Comparison of ENCODE assay signal across 12 cellular contexts in genomic region chr17:10210151-10210574, GRCh38. TPM values are rescaled to one million over a fixed set of nuclear protein-coding genes. Genes with fewer than 3 reads are reported as not detected.
DNase-seq lines count a peak whose midpoint lies in the region; ATAC-seq and TF ChIP-seq lines count a peak whose summit lies in the region.
"Had no signal": no experiment of that assay in that cellular context is flagged by ENCODE, and none has a peak within 500 bp of the region (broad histone marks: within the 10 kb centered on the region; RNA-seq: fewer than 3 reads in every experiment).

No MANE protein-coding gene starts in this region.

- TF ChIP-seq CTCF in mammary epithelial cell (conservative IDR thresholded peaks at IDR 0.05 in 1 of 2, IDR thresholded peaks at IDR 0.05 in 1 of 2; ENCODE audit: extremely low read depth in 1 of 2, insufficient read depth in 1 of 2, low read depth in 1 of 2, low read length in 2 of 2) (no peak), smooth muscle cell (IDR thresholded peaks at IDR 0.05; ENCODE audit: borderline replicate concordance, insufficient read depth, poor library complexity, severe bottlenecking) (no peak), spleen (IDR thresholded peaks at IDR 0.05 in 8 of 11, conservative IDR thresholded peaks at IDR 0.05 in 3 of 11) (no peak)
- no peak for TF ChIP-seq CTCF in activated CD8-positive, alpha-beta T cell treated with anti-CD3 and anti-CD28 coated beads for 36 hours (IDR thresholded peaks at IDR 0.05)

- intact Hi-C loops in mammary epithelial cell (cut with micrococcal nuclease) (no loop called here), spleen (cut with DNase I; ENCODE audit: low total_unique reads) (no loop called here)
- intact Hi-C loops in activated CD8-positive, alpha-beta T cell treated with anti-CD3 and anti-CD28 coated beads for 36 hours (cut with micrococcal nuclease): no loop called here

- dilution Hi-C loops in mammary epithelial cell (cut with HindIII; ENCODE audit: low sequenced_read_pairs): no loop called here

- H2AFZ ChIP-seq in mammary epithelial cell (ENCODE audit: low read depth, low read length) (no peak overlapping the region), smooth muscle cell (ENCODE audit: low read depth) (no peak overlapping the region)

- no peaks in the 10 kb centered on the region for H4K20me1 ChIP-seq in mammary epithelial cell (ENCODE audit: insufficient read depth, low read length)
- H4K20me1 ChIP-seq in smooth muscle cell (ENCODE audit: low read depth): no peaks in the 10 kb centered on the region

- CTCF ChIA-PET in mammary epithelial cell (lab: Charles Lee; ENCODE audit: low non-redundant PET): no interaction called here
- CTCF ChIA-PET in activated CD8-positive, alpha-beta T cell treated with anti-CD3 and anti-CD28 coated beads for 36 hours (lab: Charles Lee): no interaction called here

- H3K36me3 ChIP-seq in mammary epithelial cell (ENCODE audit: insufficient read depth, low read length) (no peaks in the 10 kb centered on the region), smooth muscle cell (ENCODE audit: low read depth) (no peaks in the 10 kb centered on the region), spleen (no peaks in the 10 kb centered on the region)
- H3K36me3 ChIP-seq: lower lobe of right lung had no signal

- H3K9me3 Mint-ChIP-seq in activated CD8-positive, alpha-beta T cell treated with anti-CD3 and anti-CD28 coated beads for 36 hours: peaks cover 7% of the 10 kb centered on the region

- BruUV-seq in mammary epithelial cell (replicated peaks; lab: Mats Ljungman, UMichigan): no TSS peak

- no peak for ATAC-seq in activated CD8-positive, alpha-beta T cell treated with anti-CD3 and anti-CD28 coated beads for 36 hours
- ATAC-seq: activated T-cell treated with anti-CD3 and anti-CD28 coated beads, Interleukin-2, amount 50 U/mL, for 72 hours had no signal

- H3K4me1 ChIP-seq in mammary epithelial cell (ENCODE audit: insufficient read depth, low read length): no peaks in the 10 kb centered on the region
- peaks cover 5% of the 10 kb centered on the region for H3K4me1 ChIP-seq in smooth muscle cell (ENCODE audit: low read depth)
- H3K4me1 ChIP-seq in spleen: peaks cover 0 to 22% (median 9%) of the 10 kb centered on the region in 6 donors
- H3K4me1 ChIP-seq: lower lobe of right lung had no signal

- no peak overlapping the region for H3K4me3 Mint-ChIP-seq in activated CD8-positive, alpha-beta T cell treated with anti-CD3 and anti-CD28 coated beads for 36 hours
- H3K4me3 Mint-ChIP-seq: activated B cell treated with CpG ODN at 0.5 μM for 24 hours; activated T-cell treated with anti-CD3 and anti-CD28 coated beads, Interleukin-2, amount 50 U/mL, for 72 hours had no signal

- peaks cover 3% of the 10 kb centered on the region for H3F3A ChIP-seq in smooth muscle cell (ENCODE audit: low read depth)

- no peaks in the 10 kb centered on the region for H3K36me3 Mint-ChIP-seq in activated CD8-positive, alpha-beta T cell treated with anti-CD3 and anti-CD28 coated beads for 36 hours (ENCODE audit: low read depth)

- peaks cover 5% of the 10 kb centered on the region for H3K4me1 Mint-ChIP-seq in activated CD8-positive, alpha-beta T cell treated with anti-CD3 and anti-CD28 coated beads for 36 hours (ENCODE audit: low read depth)
- H3K4me1 Mint-ChIP-seq: activated B cell treated with CpG ODN at 0.5 μM for 24 hours had no signal

- in situ Hi-C loops in mammary epithelial cell (cut with MboI; ENCODE audit: low sequenced_read_pairs in 2 of 2): loop anchor here in 1 of 2 donors (25.0 kb wide), 1 partner anchor 102 kb away; no protein-coding TSS in a partner anchor

- H3K27me3 ChIP-seq in mammary epithelial cell (ENCODE audit: insufficient read depth, low read length) (no peaks in the 10 kb centered on the region), smooth muscle cell (ENCODE audit: low read depth) (no peaks in the 10 kb centered on the region), spleen (replicated peaks in 1 of 7) (no peaks in the 10 kb centered on the region)

- peak; percentile 16 for DNase-seq in HuH-7 (ENCODE audit: low spot score)
- DNase-seq in mammary epithelial cell: peak; percentile 21
- peak; percentile 78 for DNase-seq in iris pigment epithelial cell (ENCODE audit: low read depth)
- DNase-seq in smooth muscle cell (lab: John Stamatoyannopoulos, UW; ENCODE audit: unreplicated experiment): no peak
- no peak for DNase-seq in activated CD4-positive, CD25-positive, alpha-beta regulatory T cell treated with anti-CD3 and anti-CD28 coated beads, Interleukin-2, amount 50 U/mL, for 72 hours
- no peak for DNase-seq in spleen
- DNase-seq in NCI-H2029 (lab: John Stamatoyannopoulos, UW): no peak
- no peak for DNase-seq in activated CD8-positive, alpha-beta T cell treated with anti-CD3 and anti-CD28 coated beads for 36 hours
- DNase-seq: activated B cell treated with CpG ODN at 0.5 μM for 24 hours; activated T-cell treated with anti-CD3 and anti-CD28 coated beads, Interleukin-2, amount 50 U/mL, for 72 hours; lower lobe of right lung had no signal

- no peaks in the 10 kb centered on the region for H3K27me3 Mint-ChIP-seq in activated CD8-positive, alpha-beta T cell treated with anti-CD3 and anti-CD28 coated beads for 36 hours
- H3K27me3 Mint-ChIP-seq: activated B cell treated with CpG ODN at 0.5 μM for 24 hours had no signal

- POLR2A ChIA-PET in activated CD8-positive, alpha-beta T cell treated with anti-CD3 and anti-CD28 coated beads for 36 hours (lab: Charles Lee): no interaction called here

- no peak overlapping the region for H3K27ac Mint-ChIP-seq in activated CD8-positive, alpha-beta T cell treated with anti-CD3 and anti-CD28 coated beads for 36 hours
- H3K27ac Mint-ChIP-seq: activated B cell treated with CpG ODN at 0.5 μM for 24 hours; activated T-cell treated with anti-CD3 and anti-CD28 coated beads, Interleukin-2, amount 50 U/mL, for 72 hours had no signal

- 0% methylated on average over 3 of the region's 6 CpGs for WGBS in mammary epithelial cell (ENCODE audit: low coverage, missing lambda C conversion rate)
- WGBS in smooth muscle cell (ENCODE audit: low lambda C conversion rate): 9% methylated on average over 6 of the region's 6 CpGs
- 44 to 74% (median 58%) methylated on average over 6 of the region's 6 CpGs for WGBS in spleen, 5 donors

- no peak overlapping the region for H3K9ac ChIP-seq in mammary epithelial cell (ENCODE audit: insufficient read depth, low read length)
- H3K9ac ChIP-seq in smooth muscle cell (ENCODE audit: low read depth): peak overlapping the region; percentile 35

- H3K79me2 ChIP-seq in mammary epithelial cell (ENCODE audit: insufficient read depth, low read length) (no peaks in the 10 kb centered on the region), smooth muscle cell (ENCODE audit: low read depth) (no peaks in the 10 kb centered on the region)

- H3K4me3 ChIP-seq in mammary epithelial cell (replicated peaks in 1 of 3; ENCODE audit: insufficient read depth in 1 of 3, low read depth in 2 of 3, low read length in 3 of 3) (no peak overlapping the region), smooth muscle cell (no peak overlapping the region), spleen (no peak overlapping the region)
- H3K4me3 ChIP-seq: lower lobe of right lung, skin epidermis had no signal

- H3K4me2 ChIP-seq in mammary epithelial cell (ENCODE audit: insufficient read depth, low read depth, low read length): no peak overlapping the region
- H3K4me2 ChIP-seq in smooth muscle cell: peak overlapping the region; percentile 34

- H3K9me3 ChIP-seq in mammary epithelial cell (replicated peaks; ENCODE audit: insufficient read depth, low read length) (peaks cover 15% of the 10 kb centered on the region), smooth muscle cell (replicated peaks; ENCODE audit: low read depth) (no peaks in the 10 kb centered on the region), spleen (peaks cover 2 to 14% (median 10%) of the 10 kb centered on the region in 8 donors)

- H3K27ac ChIP-seq in mammary epithelial cell (ENCODE audit: insufficient read depth, low read depth, low read length) (no peak overlapping the region), smooth muscle cell (ENCODE audit: low read depth) (peak overlapping the region; percentile 87), spleen (peak overlapping the region in 3 of 8 donors; percentile 9 to 52 (median 22))
- H3K27ac ChIP-seq: lower lobe of right lung had no signal

- no peak for TF ChIP-seq POLR2A in spleen (IDR thresholded peaks at IDR 0.05)

RNA-seq across cellular contexts. Expression of gene GAS7, which starts 11.8 kb away (rescaled TPM):
- total RNA-seq in mammary epithelial cell (under 1 TPM in 1 of 2 donors, not detected in 1; 0.50 TPM), smooth muscle cell (103 and 127 TPM in 2 replicates), spleen (100 to 1,000 TPM in 3 of 7 donors, 10 to 100 TPM in 4; 47.4 to 127 (median 83.0) TPM)
- polyA plus RNA-seq in mammary epithelial cell (0.16 TPM), smooth muscle cell (73.9 and 86.8 TPM in 2 replicates), spleen (10 to 100 TPM in 1 of 3 donors, 1 to 10 TPM in 2; 4.1 to 16.8 (median 4.4) TPM)
- not detected for polyA minus RNA-seq in mammary epithelial cell
- total RNA-seq in activated CD8-positive, alpha-beta T cell treated with anti-CD3 and anti-CD28 coated beads for 36 hours: 1 to 10 TPM; 1.6 to 2.1 TPM

Comparison
In these comparisons a context has a peak if more than half of its experiments do, and no peak if none do; other contexts are left out.
1. DNase-seq: peak in HuH-7 (single experiment), mammary epithelial cell (single experiment) and iris pigment epithelial cell (single experiment); none in smooth muscle cell (single experiment), activated CD4-positive, CD25-positive, alpha-beta regulatory T cell treated with anti-CD3 and anti-CD28 coated beads, Interleukin-2, amount 50 U/mL, for 72 hours (single experiment), spleen (single experiment), NCI-H2029 (single experiment) and activated CD8-positive, alpha-beta T cell treated with anti-CD3 and anti-CD28 coated beads for 36 hours (single experiment).
2. RNA of gene GAS7, which starts 11.8 kb away (total RNA-seq): 103 to 127 TPM in smooth muscle cell and 47.4 to 127 TPM in spleen; 1.6 to 2.1 TPM in activated CD8-positive, alpha-beta T cell treated with anti-CD3 and anti-CD28 coated beads for 36 hours and 0.50 TPM in mammary epithelial cell; every median in the first group is over 10 times any median in the second.